Comparison of ENCODE assay signal across 27 cellular contexts in genomic region chr13:42906257-42906656, GRCh38.
"Had no signal": no experiment of that assay in that cellular context is flagged by ENCODE, and none has a peak within 500 bp of the region (broad histone marks: within the 10 kb centered on the region; RNA-seq: fewer than 3 reads in every experiment).

No MANE protein-coding gene starts in this region.

- H3K4me1 Mint-ChIP-seq: activated CD8-positive, alpha-beta memory T cell treated with anti-CD3 and anti-CD28 coated beads, Interleukin-2, amount 10 ng/mL, durations not matched to agents 7 days and 5 days; natural killer cell; stimulated activated effector memory CD8-positive, alpha-beta T cell treated with anti-CD3 and anti-CD28 coated beads, Interleukin-12 subunit alpha, Interleukin-12 subunit beta, amount 100 ng/mL, for 72 hours; stimulated activated naive CD8-positive, alpha-beta T cell treated with anti-CD3 and anti-CD28 coated beads, Interleukin-15, amount 100 ng/mL, for 72 hours had no signal

- H3K27ac ChIP-seq: body of pancreas, hepatocyte, parathyroid adenoma, right lobe of liver, skin epidermis, tibial nerve had no signal

- DNase-seq: activated CD4-positive, alpha-beta T cell treated with anti-CD3 and anti-CD28 coated beads, Interleukin-2, amount 10 ng/mL, durations not matched to agents 24 days and 14 days; activated CD8-positive, alpha-beta memory T cell treated with anti-CD3 and anti-CD28 coated beads, Interleukin-2, amount 10 ng/mL, durations not matched to agents 7 days and 5 days; activated CD8-positive, alpha-beta T cell treated with anti-CD3 and anti-CD28 coated beads for 36 hours; activated effector memory CD4-positive, alpha-beta T cell treated with anti-CD3 and anti-CD28 coated beads, Interleukin-2, amount 50 U/mL, for 16 hours; activated naive CD4-positive, alpha-beta T cell treated with anti-CD3 and anti-CD28 coated beads, Interleukin-2, amount 50 U/mL, for 16 hours; activated T-cell treated with anti-CD3 and anti-CD28 coated beads for 4 hours; anterior cingulate cortex; body of pancreas; effector CD4-positive, alpha-beta T cell; glutamatergic neuron; immature natural killer cell; left ventricle myocardium superior; mammary epithelial cell; midbrain; natural killer cell; stimulated activated CD4-positive, alpha-beta T cell treated with anti-CD3 and anti-CD28 coated beads, Interleukin-2, amount 100 ng/mL, for 24 hours; stimulated activated naive CD8-positive, alpha-beta T cell treated with anti-CD3 and anti-CD28 coated beads, Interleukin-15, amount 100 ng/mL, for 72 hours; T-helper 17 cell had no signal

- H3K9me3 Mint-ChIP-seq: activated CD4-positive, alpha-beta T cell treated with anti-CD3 and anti-CD28 coated beads, Interleukin-2, amount 10 ng/mL, durations not matched to agents 24 days and 14 days; activated CD8-positive, alpha-beta T cell treated with anti-CD3 and anti-CD28 coated beads for 36 hours; dendritic cell treated with granulocyte-macrophage colony-stimulating factor and Interleukin-4, amounts not matched to agents 40 ng/mL and 50 ng/mL, for 4 days; immature natural killer cell; natural killer cell; stimulated activated effector memory CD8-positive, alpha-beta T cell treated with anti-CD3 and anti-CD28 coated beads, Interleukin-12 subunit alpha, Interleukin-12 subunit beta, amount 100 ng/mL, for 72 hours; stimulated activated naive CD8-positive, alpha-beta T cell treated with anti-CD3 and anti-CD28 coated beads, Interleukin-15, amount 100 ng/mL, for 72 hours had no signal

- ATAC-seq: activated CD4-positive, CD25-positive, alpha-beta regulatory T cell treated with anti-CD3 and anti-CD28 coated beads, Interleukin-2, amount 50 U/mL, for 24 hours; activated CD8-positive, alpha-beta memory T cell treated with anti-CD3 and anti-CD28 coated beads, Interleukin-2, amount 10 ng/mL, durations not matched to agents 7 days and 5 days; activated CD8-positive, alpha-beta T cell treated with anti-CD3 and anti-CD28 coated beads for 36 hours; body of pancreas; esophagus mucosa; left ventricle myocardium superior; natural killer cell; right lobe of liver; stimulated activated effector memory CD8-positive, alpha-beta T cell treated with anti-CD3 and anti-CD28 coated beads, Interleukin-12 subunit alpha, Interleukin-12 subunit beta, amount 100 ng/mL, for 72 hours; stimulated activated naive CD8-positive, alpha-beta T cell treated with anti-CD3 and anti-CD28 coated beads, Interleukin-15, amount 100 ng/mL, for 72 hours; T-helper 17 cell had no signal

- H3K4me1 ChIP-seq: body of pancreas, parathyroid adenoma, right lobe of liver, tibial nerve had no signal

- H3K4me3 ChIP-seq: body of pancreas, hepatocyte, right lobe of liver, skin epidermis, tibial nerve had no signal

- H2AFZ ChIP-seq: hepatocyte, parathyroid adenoma had no signal

- H3K4me2 ChIP-seq: hepatocyte had no signal

- H3K4me3 Mint-ChIP-seq: activated CD4-positive, alpha-beta T cell treated with anti-CD3 and anti-CD28 coated beads, Interleukin-2, amount 10 ng/mL, durations not matched to agents 24 days and 14 days; activated CD8-positive, alpha-beta memory T cell treated with anti-CD3 and anti-CD28 coated beads, Interleukin-2, amount 10 ng/mL, durations not matched to agents 7 days and 5 days; activated CD8-positive, alpha-beta T cell treated with anti-CD3 and anti-CD28 coated beads for 36 hours; dendritic cell treated with granulocyte-macrophage colony-stimulating factor and Interleukin-4, amounts not matched to agents 40 ng/mL and 50 ng/mL, for 4 days; immature natural killer cell; natural killer cell; stimulated activated effector memory CD8-positive, alpha-beta T cell treated with anti-CD3 and anti-CD28 coated beads, Interleukin-12 subunit alpha, Interleukin-12 subunit beta, amount 100 ng/mL, for 72 hours; stimulated activated naive CD8-positive, alpha-beta T cell treated with anti-CD3 and anti-CD28 coated beads, Interleukin-15, amount 100 ng/mL, for 72 hours; T-helper 17 cell had no signal

- H3K36me3 ChIP-seq: right lobe of liver, tibial nerve had no signal

- H3K27me3 ChIP-seq: body of pancreas, hepatocyte, right lobe of liver, tibial nerve had no signal

- H3K27ac Mint-ChIP-seq: activated CD4-positive, alpha-beta T cell treated with anti-CD3 and anti-CD28 coated beads, Interleukin-2, amount 10 ng/mL, durations not matched to agents 24 days and 14 days; activated CD8-positive, alpha-beta memory T cell treated with anti-CD3 and anti-CD28 coated beads, Interleukin-2, amount 10 ng/mL, durations not matched to agents 7 days and 5 days; activated CD8-positive, alpha-beta T cell treated with anti-CD3 and anti-CD28 coated beads for 36 hours; dendritic cell treated with granulocyte-macrophage colony-stimulating factor and Interleukin-4, amounts not matched to agents 40 ng/mL and 50 ng/mL, for 4 days; immature natural killer cell; natural killer cell; stimulated activated effector memory CD8-positive, alpha-beta T cell treated with anti-CD3 and anti-CD28 coated beads, Interleukin-12 subunit alpha, Interleukin-12 subunit beta, amount 100 ng/mL, for 72 hours; stimulated activated naive CD8-positive, alpha-beta T cell treated with anti-CD3 and anti-CD28 coated beads, Interleukin-15, amount 100 ng/mL, for 72 hours; T-helper 17 cell had no signal

- H3K27me3 Mint-ChIP-seq: activated CD4-positive, alpha-beta T cell treated with anti-CD3 and anti-CD28 coated beads, Interleukin-2, amount 10 ng/mL, durations not matched to agents 24 days and 14 days; activated CD8-positive, alpha-beta memory T cell treated with anti-CD3 and anti-CD28 coated beads, Interleukin-2, amount 10 ng/mL, durations not matched to agents 7 days and 5 days; activated CD8-positive, alpha-beta T cell treated with anti-CD3 and anti-CD28 coated beads for 36 hours; dendritic cell treated with granulocyte-macrophage colony-stimulating factor and Interleukin-4, amounts not matched to agents 40 ng/mL and 50 ng/mL, for 4 days; stimulated activated naive CD8-positive, alpha-beta T cell treated with anti-CD3 and anti-CD28 coated beads, Interleukin-15, amount 100 ng/mL, for 72 hours; T-helper 17 cell had no signal

- H3K79me2 ChIP-seq: hepatocyte, parathyroid adenoma had no signal
